Comparison of ENCODE assay signal across 21 cellular contexts in the genomic region with DNA sequence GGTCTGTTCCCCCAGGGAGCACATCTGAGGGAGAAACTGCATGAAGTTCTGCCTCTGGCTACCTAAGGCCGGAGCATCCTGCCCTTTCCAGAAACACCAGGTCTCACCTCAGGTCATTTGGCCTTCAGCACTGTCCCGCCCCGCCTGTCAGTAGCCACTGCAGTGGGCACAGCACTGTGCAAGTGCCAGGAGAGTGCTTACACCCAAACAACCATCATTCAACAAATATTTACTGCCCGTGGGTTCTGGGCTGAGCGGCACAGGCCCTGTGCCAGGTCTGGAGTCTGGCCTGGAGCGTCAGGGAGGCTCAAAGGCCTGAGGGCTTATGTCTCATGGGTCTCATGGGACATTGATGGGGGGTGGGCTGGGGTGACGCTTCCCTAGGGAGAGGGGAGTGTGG. TPM values are rescaled to one million over a fixed set of nuclear protein-coding genes. Genes with fewer than 3 reads are reported as not detected.
DNase-seq lines count a peak whose midpoint lies in the region; ATAC-seq, FAIRE-seq and TF ChIP-seq lines count a peak whose summit lies in the region.
"Had no signal": no experiment of that assay in that cellular context is flagged by ENCODE, and none has a peak within 500 bp of the region (broad histone marks: within the 10 kb centered on the region; RNA-seq: fewer than 3 reads in every experiment).

No MANE protein-coding gene starts in this region.

- no peak overlapping the region for H3K27ac Mint-ChIP-seq in activated CD4-positive, alpha-beta T cell treated with anti-CD3 and anti-CD28 coated beads, Interleukin-2, amount 10 ng/mL, durations not matched to agents 7 days and 5 days
- no peak overlapping the region for H3K27ac Mint-ChIP-seq in neural crest cell (ENCODE audit: unreplicated experiment)

- DNase-seq in activated CD4-positive, alpha-beta T cell treated with anti-CD3 and anti-CD28 coated beads, Interleukin-2, amount 10 ng/mL, durations not matched to agents 7 days and 5 days = no peak
- DNase-seq in activated CD4-positive, alpha-beta T cell treated with anti-CD3 and anti-CD28 coated beads for 4 hours = no peak
- DNase-seq in bronchial epithelial cell (ENCODE audit: low read depth) = no peak
- DNase-seq in neural crest cell (ENCODE audit: low read depth, low spot score) = no peak
- no peak for DNase-seq in cerebellum (ENCODE audit: low spot score)
- DNase-seq in NCI-H1694 (lab: John Stamatoyannopoulos, UW) = no peak
- DNase-seq: 8988T; activated CD4-positive, alpha-beta T cell treated with anti-CD3 and anti-CD28 coated beads, Interleukin-2, amount 10 ng/mL, durations not matched to agents 24 days and 14 days; activated CD8-positive, alpha-beta memory T cell treated with anti-CD3 and anti-CD28 coated beads, Interleukin-2, amount 50 U/mL, for 4 hours; left ventricle myocardium inferior; NCI-H1105 treated with DMSO at 0.1 percent for 48 hours; NCI-H2107; NCI-H524; spleen had no signal

- TF ChIP-seq CTCF in DOHH2 (IDR thresholded peaks at IDR 0.05; ENCODE audit: low read depth, low read length, poor library complexity, severe bottlenecking) = no peak
- no peak for TF ChIP-seq CTCF in bronchial epithelial cell (IDR thresholded peaks at IDR 0.05; ENCODE audit: insufficient read depth, low read length, severe bottlenecking)
- TF ChIP-seq CTCF in neural crest cell (conservative IDR thresholded peaks at IDR 0.05) = no peak

- no peaks in the 10 kb centered on the region; the same call in 1 of the 2 replicates for H3F3A ChIP-seq in DOHH2 (ENCODE audit: control insufficient read depth, insufficient read depth)

- H3K4me3 ChIP-seq in DOHH2 (ENCODE audit: low read length) (no peak overlapping the region), bronchial epithelial cell (ENCODE audit: low read depth, low read length) (no peak overlapping the region)
- H3K4me3 ChIP-seq: left ventricle myocardium inferior, spleen, vagina had no signal

- H3K9me3 Mint-ChIP-seq in activated CD4-positive, alpha-beta T cell treated with anti-CD3 and anti-CD28 coated beads, Interleukin-2, amount 10 ng/mL, durations not matched to agents 7 days and 5 days = no peaks in the 10 kb centered on the region
- H3K9me3 Mint-ChIP-seq in neural crest cell = no peaks in the 10 kb centered on the region
- H3K9me3 Mint-ChIP-seq: activated CD4-positive, alpha-beta T cell treated with anti-CD3 and anti-CD28 coated beads, Interleukin-2, amount 10 ng/mL, durations not matched to agents 24 days and 14 days had no signal

- H3K4me1 ChIP-seq in DOHH2 (ENCODE audit: control insufficient read depth, low read length) = peaks cover 37% of the 10 kb centered on the region

- H3K4me2 ChIP-seq in DOHH2 (ENCODE audit: low read length) = peak overlapping the region; percentile 30; the same call in 1 of the 2 replicates

- CTCF ChIA-PET in activated CD4-positive, alpha-beta T cell treated with anti-CD3 and anti-CD28 coated beads, Interleukin-2, amount 10 ng/mL, durations not matched to agents 7 days and 5 days (lab: Charles Lee) = no interaction called here

- H3K27me3 ChIP-seq in DOHH2 (ENCODE audit: control insufficient read depth, low read length) (no peaks in the 10 kb centered on the region), bronchial epithelial cell (ENCODE audit: control insufficient read depth, insufficient read depth, low read length) (no peaks in the 10 kb centered on the region)
- H3K27me3 ChIP-seq: spleen, vagina had no signal

- FAIRE-seq in bronchial epithelial cell (lab: Jason Lieb, UNC) = peak; percentile 62
- FAIRE-seq: D721Med, TTC549 had no signal

- peaks cover 44% of the 10 kb centered on the region for H3K36me3 Mint-ChIP-seq in activated CD4-positive, alpha-beta T cell treated with anti-CD3 and anti-CD28 coated beads, Interleukin-2, amount 10 ng/mL, durations not matched to agents 7 days and 5 days (ENCODE audit: low read depth)
- H3K36me3 Mint-ChIP-seq in neural crest cell (ENCODE audit: low read depth) = peaks cover 15% of the 10 kb centered on the region

- H3K27me3 Mint-ChIP-seq in activated CD4-positive, alpha-beta T cell treated with anti-CD3 and anti-CD28 coated beads, Interleukin-2, amount 10 ng/mL, durations not matched to agents 7 days and 5 days = no peaks in the 10 kb centered on the region
- no peaks in the 10 kb centered on the region for H3K27me3 Mint-ChIP-seq in neural crest cell (ENCODE audit: low read depth)
- H3K27me3 Mint-ChIP-seq: activated CD4-positive, alpha-beta T cell treated with anti-CD3 and anti-CD28 coated beads, Interleukin-2, amount 10 ng/mL, durations not matched to agents 24 days and 14 days had no signal

- POLR2A ChIA-PET in activated CD4-positive, alpha-beta T cell treated with anti-CD3 and anti-CD28 coated beads, Interleukin-2, amount 10 ng/mL, durations not matched to agents 7 days and 5 days (lab: Charles Lee) = no interaction called here

- H3K36me3 ChIP-seq in DOHH2 (ENCODE audit: control insufficient read depth, low read length) (peaks cover 78% of the 10 kb centered on the region), bronchial epithelial cell (ENCODE audit: control insufficient read depth, insufficient read depth, low read length) (peaks cover 36% of the 10 kb centered on the region)

- H3K9me3 ChIP-seq in DOHH2 (ENCODE audit: control insufficient read depth, insufficient read depth, low read length) = no peaks in the 10 kb centered on the region
- H3K9me3 ChIP-seq: left ventricle myocardium inferior, spleen, vagina had no signal

- H3K4me3 Mint-ChIP-seq in activated CD4-positive, alpha-beta T cell treated with anti-CD3 and anti-CD28 coated beads, Interleukin-2, amount 10 ng/mL, durations not matched to agents 7 days and 5 days = peak overlapping the region; percentile 3
- H3K4me3 Mint-ChIP-seq in neural crest cell = peak overlapping the region; percentile 56
- H3K4me3 Mint-ChIP-seq: activated CD4-positive, alpha-beta T cell treated with anti-CD3 and anti-CD28 coated beads, Interleukin-2, amount 10 ng/mL, durations not matched to agents 24 days and 14 days had no signal

- H4K20me1 ChIP-seq in DOHH2 (ENCODE audit: control insufficient read depth, insufficient read depth, low read depth, low read length) = peaks cover 7% of the 10 kb centered on the region; the same call in 1 of the 2 replicates

- ATAC-seq in HG03457 (IDR thresholded peaks at IDR 0.05; ENCODE audit: unreplicated experiment) = no peak

- H3K4me1 Mint-ChIP-seq in activated CD4-positive, alpha-beta T cell treated with anti-CD3 and anti-CD28 coated beads, Interleukin-2, amount 10 ng/mL, durations not matched to agents 7 days and 5 days = peaks cover 23% of the 10 kb centered on the region
- peaks cover 4% of the 10 kb centered on the region for H3K4me1 Mint-ChIP-seq in neural crest cell

- no peaks in the 10 kb centered on the region for H3K9me2 ChIP-seq in DOHH2 (replicated peaks; ENCODE audit: control insufficient read depth, low read length)

- peaks cover 43% of the 10 kb centered on the region for H3K79me2 ChIP-seq in DOHH2 (ENCODE audit: control insufficient read depth, low read length)

- H3K27ac ChIP-seq in DOHH2 (ENCODE audit: low read depth, low read length) = no peak overlapping the region
- H3K27ac ChIP-seq: left ventricle myocardium inferior, vagina had no signal

RNA-seq across cellular contexts. Expression of a gene that starts 2.8 kb away (rescaled TPM):
- 100 to 1,000 TPM; 150 to 162 TPM for total RNA-seq in activated CD4-positive, alpha-beta T cell treated with anti-CD3 and anti-CD28 coated beads, Interleukin-2, amount 10 ng/mL, durations not matched to agents 7 days and 5 days
- 60.8 and 67.3 TPM in 2 replicates for total RNA-seq in bronchial epithelial cell
- total RNA-seq in neural crest cell = 107 and 111 TPM in 2 replicates
- total RNA-seq in cerebellum = 39.4 TPM

RNA-seq across cellular contexts. Expression of a gene that starts 10.8 kb away (rescaled TPM):
- total RNA-seq in activated CD4-positive, alpha-beta T cell treated with anti-CD3 and anti-CD28 coated beads, Interleukin-2, amount 10 ng/mL, durations not matched to agents 7 days and 5 days = 1 to 10 TPM in 1 of 2 experiments, under 1 TPM in 1; 0.92 to 1.2 TPM
- total RNA-seq in bronchial epithelial cell (not detected in 2 replicates), neural crest cell (0.47 and 0.57 TPM in 2 replicates), cerebellum (not detected)
- total RNA-seq: chondrocyte, left ventricle myocardium inferior, vagina had no signal

RNA-seq across cellular contexts. Expression of a gene that starts 20.4 kb away (rescaled TPM):
- total RNA-seq in activated CD4-positive, alpha-beta T cell treated with anti-CD3 and anti-CD28 coated beads, Interleukin-2, amount 10 ng/mL, durations not matched to agents 7 days and 5 days = not detected
- total RNA-seq in bronchial epithelial cell (not detected in 2 replicates), neural crest cell (not detected in 2 replicates), cerebellum (0.91 TPM)
- total RNA-seq: activated CD4-positive, alpha-beta T cell treated with anti-CD3 and anti-CD28 coated beads, Interleukin-2, amount 10 ng/mL, durations not matched to agents 24 days and 14 days; chondrocyte; glomerular endothelial cell; left ventricle myocardium inferior; vagina had no signal

RNA-seq across cellular contexts. Expression of a gene that starts 22.7 kb away (rescaled TPM):
- 1 to 10 TPM; 3.5 to 3.6 TPM for total RNA-seq in activated CD4-positive, alpha-beta T cell treated with anti-CD3 and anti-CD28 coated beads, Interleukin-2, amount 10 ng/mL, durations not matched to agents 7 days and 5 days
- 11.3 and 27.0 TPM in 2 replicates for total RNA-seq in bronchial epithelial cell
- 3.5 and 4.0 TPM in 2 replicates for total RNA-seq in neural crest cell
- 2.6 TPM for total RNA-seq in cerebellum

RNA-seq across cellular contexts. Expression of a gene that starts 43.0 kb away (rescaled TPM):
- total RNA-seq in activated CD4-positive, alpha-beta T cell treated with anti-CD3 and anti-CD28 coated beads, Interleukin-2, amount 10 ng/mL, durations not matched to agents 7 days and 5 days = not detected
- not detected in 2 replicates for total RNA-seq in bronchial epithelial cell
- total RNA-seq in neural crest cell = not detected in 2 replicates
- not detected for total RNA-seq in cerebellum
- total RNA-seq: activated CD4-positive, alpha-beta T cell treated with anti-CD3 and anti-CD28 coated beads, Interleukin-2, amount 10 ng/mL, durations not matched to agents 24 days and 14 days; chondrocyte; glomerular endothelial cell; left ventricle myocardium inferior; vagina had no signal
